ENCODE assay signal across 18 cellular contexts in the genomic region with DNA sequence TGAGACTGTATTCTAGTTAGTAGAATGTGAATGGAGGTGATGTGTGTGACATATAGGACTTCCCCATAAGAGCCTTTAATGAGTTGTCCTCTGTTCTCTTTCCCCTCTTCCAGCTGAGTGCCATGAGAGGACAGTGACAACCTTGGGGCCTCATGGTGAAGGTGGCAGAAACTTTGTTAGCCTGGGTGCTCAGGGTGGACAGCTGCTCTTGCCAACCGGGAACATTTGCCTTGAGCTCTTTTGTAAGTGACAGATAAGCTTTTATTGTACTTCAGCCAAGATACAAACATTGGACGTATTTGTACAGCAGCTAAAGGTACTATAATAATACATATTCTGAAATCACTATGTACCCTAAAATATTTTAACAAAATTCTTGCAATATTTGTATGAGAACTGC. TPM values are rescaled to one million over a fixed set of nuclear protein-coding genes. Genes with fewer than 3 reads are reported as not detected.
DNase-seq lines count a peak whose midpoint lies in the region; ATAC-seq and TF ChIP-seq lines count a peak whose summit lies in the region.
"Had no signal": no experiment of that assay in that cellular context is flagged by ENCODE, and none has a peak within 500 bp of the region (broad histone marks: within the 10 kb centered on the region; RNA-seq: fewer than 3 reads in every experiment).

No MANE protein-coding gene starts in this region.

- H3K27me3 Mint-ChIP-seq in osteocyte (ENCODE audit: unreplicated experiment), result no peaks in the 10 kb centered on the region
- H3K27me3 Mint-ChIP-seq: activated T-cell treated with anti-CD3 and anti-CD28 coated beads, Interleukin-2, amount 50 U/mL, for 24 hours; T-helper 17 cell had no signal

- H3K9me3 ChIP-seq in A673 (ENCODE audit: low read depth, low read length, poor library complexity, severe bottlenecking) (no peaks in the 10 kb centered on the region), adipocyte (ENCODE audit: control insufficient read depth, low read length) (no peaks in the 10 kb centered on the region), heart right ventricle (no peaks in the 10 kb centered on the region)

- no TSS peak for BruUV-seq in A673 (replicated peaks; lab: Mats Ljungman, UMichigan)

- ATAC-seq in heart right ventricle, result peak in 7 of 8 donors; percentile 27 to 78 (median 65)
- no peak for ATAC-seq in GM18517 (IDR thresholded peaks at IDR 0.05; ENCODE audit: unreplicated experiment)
- no peak for ATAC-seq in GM18861 (IDR thresholded peaks at IDR 0.05; ENCODE audit: unreplicated experiment)
- ATAC-seq: Panc1, T-helper 17 cell had no signal

- POLR2A ChIA-PET in A673 (lab: Charles Lee; ENCODE audit: low non-redundant PET), result no interaction called here

- H3K27me3 ChIP-seq in A673 (replicated peaks; ENCODE audit: insufficient read depth, low read depth, low read length, poor library complexity) (no peaks in the 10 kb centered on the region), adipocyte (replicated peaks; ENCODE audit: control insufficient read depth, insufficient read depth, low read length) (no peaks in the 10 kb centered on the region), heart right ventricle (no peaks in the 10 kb centered on the region)

- H3K36me3 Mint-ChIP-seq in osteocyte (ENCODE audit: unreplicated experiment), result peaks cover 5% of the 10 kb centered on the region

- H3K4me1 ChIP-seq in A673 (ENCODE audit: insufficient read depth, low read length, poor library complexity, severe bottlenecking) (peaks cover 71% of the 10 kb centered on the region), adipocyte (ENCODE audit: control insufficient read depth, insufficient read depth, low read length) (peaks cover 26% of the 10 kb centered on the region), heart right ventricle (peaks cover 0 to 58% (median 20%) of the 10 kb centered on the region in 9 donors)

- H3K27ac Mint-ChIP-seq in osteocyte (ENCODE audit: unreplicated experiment), result peak overlapping the region; percentile 94
- H3K27ac Mint-ChIP-seq: activated T-cell treated with anti-CD3 and anti-CD28 coated beads, Interleukin-2, amount 50 U/mL, for 24 hours; T-helper 17 cell had no signal

- H3K27ac ChIP-seq in A673 (ENCODE audit: low read depth, low read length, poor library complexity, severe bottlenecking) (peak overlapping the region; percentile 92), heart right ventricle (peak overlapping the region; percentile 34 to 88 (median 78))

- DNase-seq in A673 (ENCODE audit: low spot score) (peak; percentile 49), adipocyte (ENCODE audit: low read depth) (no peak), heart right ventricle (peak; percentile 34 to 51), osteocyte (ENCODE audit: extremely low spot score, unreplicated experiment) (no peak), medulla oblongata (ENCODE audit: extremely low spot score) (no peak), T-helper 9 cell (no peak)
- DNase-seq: activated CD4-positive, alpha-beta T cell treated with anti-CD3 and anti-CD28 coated beads for 48 hours; activated T-cell treated with anti-CD3 and anti-CD28 coated beads, Interleukin-2, amount 50 U/mL, for 24 hours; amygdala; glutamatergic neuron; H7; T-helper 17 cell had no signal

- no peak for TF ChIP-seq CTCF in A673 (conservative IDR thresholded peaks at IDR 0.05; ENCODE audit: low read depth, low read length)
- no peak for TF ChIP-seq CTCF in heart right ventricle (IDR thresholded peaks at IDR 0.05)
- TF ChIP-seq CTCF in osteocyte (IDR thresholded peaks at IDR 0.05), result no peak

- peak overlapping the region; percentile 16 for H3K9ac ChIP-seq in adipocyte (ENCODE audit: low read length)

- no peak overlapping the region for H3K4me3 Mint-ChIP-seq in osteocyte (ENCODE audit: unreplicated experiment)
- H3K4me3 Mint-ChIP-seq: activated T-cell treated with anti-CD3 and anti-CD28 coated beads, Interleukin-2, amount 50 U/mL, for 24 hours; neural crest cell; T-helper 17 cell had no signal

- CTCF ChIA-PET in A673 (lab: Charles Lee), result no interaction called here

- WGBS in heart right ventricle, 2 donors, result 30 to 36% methylated on average over 2 of the region's 2 CpGs

- H3K4me3 ChIP-seq in A673 (ENCODE audit: low read depth, low read length, poor library complexity, severe bottlenecking) (no peak overlapping the region), adipocyte (ENCODE audit: low read length) (peak overlapping the region; percentile 45), heart right ventricle (no peak overlapping the region)

- H3K36me3 ChIP-seq in A673 (ENCODE audit: insufficient read depth, low read length, poor library complexity, severe bottlenecking) (peaks cover 26% of the 10 kb centered on the region), adipocyte (ENCODE audit: control insufficient read depth, insufficient read depth, low read length, severe bottlenecking) (no peaks in the 10 kb centered on the region), heart right ventricle (peaks cover 0 to 13% (median 0%) of the 10 kb centered on the region in 9 donors)

- intact Hi-C loops in A673 (cut with micrococcal nuclease; ENCODE audit: unreplicated experiment), result loop anchor here (2.0 to 5.0 kb wide), 5 partner anchors 204 to 995 kb away; partner anchors contain the start of gene NCAM1
- intact Hi-C loops in heart right ventricle (cut with DNase I), result loop anchor here in 5 of 10 donors (5.0 to 10.0 kb wide), 7 partner anchors 161 to 994 kb away; no protein-coding TSS in a partner anchor

- peaks cover 5% of the 10 kb centered on the region for H3K9me3 Mint-ChIP-seq in osteocyte (ENCODE audit: unreplicated experiment)
- H3K9me3 Mint-ChIP-seq: activated T-cell treated with anti-CD3 and anti-CD28 coated beads, Interleukin-2, amount 50 U/mL, for 24 hours; neural crest cell had no signal

- H3K4me1 Mint-ChIP-seq in osteocyte (ENCODE audit: unreplicated experiment), result peaks cover 59% of the 10 kb centered on the region

RNA-seq across cellular contexts. Expression of gene PLET1, which starts 33.0 kb away (rescaled TPM):
- total RNA-seq in A673 (2021) (not detected in 2 replicates), heart right ventricle (not detected), osteocyte (not detected in 2 replicates)
- not detected for polyA plus RNA-seq in heart right ventricle
- total RNA-seq: H7, NCI-H460, neural crest cell, subcutaneous adipose tissue, T-helper 17 cell had no signal

Comparison
In these comparisons a context has a peak if more than half of its experiments do, and no peak if none do; other contexts are left out.
1. DNase-seq: peak in A673 (single experiment) and heart right ventricle (2 of 2); none in adipocyte (single experiment), osteocyte (single experiment), medulla oblongata (single experiment) and T-helper 9 cell (single experiment).
2. ATAC-seq: peak in heart right ventricle (7 of 8); none in GM18517 (single experiment) and GM18861 (single experiment).